ENCODE assay signal across 15 cellular contexts in the genomic region with DNA sequence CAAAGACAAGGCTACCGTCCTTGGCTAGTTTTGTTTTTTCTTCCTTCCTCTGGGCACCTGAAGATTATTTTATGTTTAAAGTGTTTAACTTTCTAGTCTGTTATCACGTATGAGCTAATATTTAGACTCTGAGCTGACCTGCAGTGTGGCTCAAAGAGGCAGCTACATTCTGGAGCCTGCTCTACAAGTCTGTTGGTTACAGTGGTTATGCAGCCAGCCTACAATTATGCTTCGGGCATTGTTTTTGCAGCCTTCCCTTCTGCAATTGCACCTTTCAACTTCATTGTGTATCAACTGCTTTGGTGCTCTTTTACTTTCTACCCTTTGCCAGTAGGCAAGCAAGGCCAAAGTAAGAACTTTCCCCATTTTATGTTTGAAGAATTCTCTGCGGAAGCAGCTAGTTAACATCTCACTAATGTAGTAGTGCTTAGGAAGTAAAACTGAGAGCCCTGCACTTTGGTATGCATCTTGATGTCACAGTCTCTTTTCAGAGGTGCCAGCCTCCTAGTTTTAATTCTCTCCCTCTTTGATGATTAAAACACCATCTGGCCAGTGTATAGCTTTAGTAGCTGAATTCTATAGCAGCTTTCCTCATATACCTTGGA.
"Had no signal": no experiment of that assay in that cellular context is flagged by ENCODE, and none has a peak within 500 bp of the region (broad histone marks: within the 10 kb centered on the region; RNA-seq: fewer than 3 reads in every experiment).

No MANE protein-coding gene starts in this region.

- DNase-seq: activated CD4-positive, alpha-beta T cell treated with anti-CD3 and anti-CD28 coated beads, Interleukin-2, amount 50 U/mL, for 1 hour; activated CD4-positive, CD25-positive, alpha-beta regulatory T cell; activated naive CD4-positive, alpha-beta T cell treated with anti-CD3 and anti-CD28 coated beads, Interleukin-2, amount 50 U/mL, for 16 hours; brain microvascular endothelial cell; dermis blood vessel endothelial cell; glutamatergic neuron; left ventricle myocardium inferior; tibial artery had no signal

- H3K27me3 ChIP-seq: brain microvascular endothelial cell, right atrium auricular region, tibial artery had no signal

- H3K4me3 ChIP-seq: left ventricle myocardium inferior, right atrium auricular region, skin epidermis, tibial artery had no signal

- H2AFZ ChIP-seq: parathyroid adenoma had no signal

- H3K27ac Mint-ChIP-seq: activated T-helper 2 cell treated with anti-CD3 and anti-CD28 coated beads, Interferon-gamma antibody, Interleukin-2, Interleukin-4, amounts not matched to agents 10 μg/mL and 5 μg/mL and 100 μg/mL, durations not matched to agents 14 hours and 24 hours and 36 hours; memory B cell; T-helper 1 cell treated with Interleukin-12 subunit alpha and Interleukin-12 subunit beta and Interleukin-4 antibody, amounts not matched to agents 30 μg/mL and 1 μg/mL, for 36 hours had no signal

- H3K27me3 Mint-ChIP-seq: memory B cell had no signal

- H3K9me3 Mint-ChIP-seq: T-helper 1 cell treated with Interleukin-12 subunit alpha and Interleukin-12 subunit beta and Interleukin-4 antibody, amounts not matched to agents 30 μg/mL and 1 μg/mL, for 36 hours had no signal

- H3K4me1 Mint-ChIP-seq: memory B cell, neural crest cell had no signal

- H3K36me3 Mint-ChIP-seq: memory B cell had no signal

- H3K4me3 Mint-ChIP-seq: memory B cell; neural crest cell; T-helper 1 cell treated with Interleukin-12 subunit alpha and Interleukin-12 subunit beta and Interleukin-4 antibody, amounts not matched to agents 30 μg/mL and 1 μg/mL, for 36 hours had no signal

- H3K4me1 ChIP-seq: left ventricle myocardium inferior, parathyroid adenoma, right atrium auricular region, tibial artery had no signal

- H3K79me2 ChIP-seq: parathyroid adenoma had no signal

- H3K36me3 ChIP-seq: brain microvascular endothelial cell, left ventricle myocardium inferior, right atrium auricular region, tibial artery had no signal

- H3K27ac ChIP-seq: brain microvascular endothelial cell, left ventricle myocardium inferior, parathyroid adenoma, right atrium auricular region, skin epidermis, tibial artery had no signal

- H3K9ac ChIP-seq: parathyroid adenoma had no signal

- H3K9me3 ChIP-seq: tibial artery had no signal
